ENCODE assay signal across 7 cellular contexts in the genomic region with DNA sequence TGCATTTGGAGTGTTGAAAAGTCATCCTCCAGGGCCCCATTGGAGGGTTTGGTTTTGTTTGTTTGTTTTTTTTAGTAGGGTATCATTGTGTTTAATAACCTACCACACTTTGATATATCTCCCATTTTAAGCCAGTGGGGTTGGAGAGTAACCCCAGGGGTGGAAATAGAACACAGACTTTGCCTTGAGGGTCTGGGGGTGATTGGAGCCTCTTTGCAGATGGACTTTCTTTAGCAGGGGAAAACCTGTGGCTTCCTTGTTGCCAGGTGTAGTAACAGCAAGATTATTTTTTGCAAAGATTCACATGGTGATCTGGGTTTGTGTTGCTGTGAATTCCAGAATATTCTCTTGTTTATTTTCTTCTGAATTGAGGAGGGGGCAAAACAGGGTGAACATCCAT. TPM values are rescaled to one million over a fixed set of nuclear protein-coding genes. Genes with fewer than 3 reads are reported as not detected.
A peak's percentile ranks its signal among the peaks of the same experiment; 100 is the strongest.
DNase-seq lines count a peak whose midpoint lies in the region; ATAC-seq and TF ChIP-seq lines count a peak whose summit lies in the region.

No MANE protein-coding gene starts in this region.

- peak overlapping the region; percentile 95 for H3K4me3 Mint-ChIP-seq in HFFc6
- peak overlapping the region; percentile 94 for H3K4me3 Mint-ChIP-seq in activated CD4-positive, alpha-beta memory T cell treated with anti-CD3 and anti-CD28 coated beads, Interleukin-2, amount 10 ng/mL, durations not matched to agents 7 days and 5 days
- peak overlapping the region; percentile 98 for H3K4me3 Mint-ChIP-seq in stimulated activated memory B cell treated with anti-CD40 and anti-IgM and Interleukin-4, amounts not matched to agents 10 μg/mL and 1 μg/mL and 100 μg/mL, for 72 hours

- H3K27me3 ChIP-seq in iPS DF 6.9 (ENCODE audit: control insufficient read depth, insufficient read depth, low read length) = no peaks in the 10 kb centered on the region

- no peak overlapping the region for H3K27ac ChIP-seq in iPS DF 6.9 (ENCODE audit: low read length)

- H3K4me1 Mint-ChIP-seq in HFFc6 (ENCODE audit: low read depth) = peaks cover 57% of the 10 kb centered on the region
- peaks cover 46% of the 10 kb centered on the region for H3K4me1 Mint-ChIP-seq in activated CD4-positive, alpha-beta memory T cell treated with anti-CD3 and anti-CD28 coated beads, Interleukin-2, amount 10 ng/mL, durations not matched to agents 7 days and 5 days
- H3K4me1 Mint-ChIP-seq in stimulated activated memory B cell treated with anti-CD40 and anti-IgM and Interleukin-4, amounts not matched to agents 10 μg/mL and 1 μg/mL and 100 μg/mL, for 72 hours = peaks cover 70% of the 10 kb centered on the region

- POLR2A ChIA-PET in activated CD4-positive, alpha-beta memory T cell treated with anti-CD3 and anti-CD28 coated beads, Interleukin-2, amount 10 ng/mL, durations not matched to agents 7 days and 5 days (lab: Charles Lee) = interaction anchor here (1.1 to 3.0 kb wide), 10 partner anchors 9 to 82 kb away, joined by 3 to 52 read pairs (median 4); a partner anchor contains a TSS
- POLR2A ChIA-PET in GM10248 (lab: Yijun Ruan, JAX) = interaction anchor here (1.1 kb wide), 1 partner anchor 9 kb away, joined by 3 read pairs; no protein-coding TSS in a partner anchor

- ATAC-seq in stimulated activated memory B cell treated with anti-CD40 and anti-IgM and Interleukin-4, amounts not matched to agents 10 μg/mL and 1 μg/mL and 100 μg/mL, for 72 hours = no peak
- ATAC-seq in GM19467 (IDR thresholded peaks at IDR 0.05; ENCODE audit: unreplicated experiment) = no peak

- no peaks in the 10 kb centered on the region for H3K9me3 ChIP-seq in iPS DF 6.9 (ENCODE audit: control insufficient read depth, insufficient read depth, low read length)

- peaks cover 21% of the 10 kb centered on the region for H3K36me3 Mint-ChIP-seq in HFFc6 (ENCODE audit: low read depth)
- peaks cover 25% of the 10 kb centered on the region for H3K36me3 Mint-ChIP-seq in activated CD4-positive, alpha-beta memory T cell treated with anti-CD3 and anti-CD28 coated beads, Interleukin-2, amount 10 ng/mL, durations not matched to agents 7 days and 5 days (ENCODE audit: low read depth)
- peaks cover 6% of the 10 kb centered on the region for H3K36me3 Mint-ChIP-seq in stimulated activated memory B cell treated with anti-CD40 and anti-IgM and Interleukin-4, amounts not matched to agents 10 μg/mL and 1 μg/mL and 100 μg/mL, for 72 hours

- no peaks in the 10 kb centered on the region for H3K9me3 Mint-ChIP-seq in HFFc6
- H3K9me3 Mint-ChIP-seq in activated CD4-positive, alpha-beta memory T cell treated with anti-CD3 and anti-CD28 coated beads, Interleukin-2, amount 10 ng/mL, durations not matched to agents 7 days and 5 days = no peaks in the 10 kb centered on the region
- H3K9me3 Mint-ChIP-seq in stimulated activated memory B cell treated with anti-CD40 and anti-IgM and Interleukin-4, amounts not matched to agents 10 μg/mL and 1 μg/mL and 100 μg/mL, for 72 hours = no peaks in the 10 kb centered on the region

- H3K27ac Mint-ChIP-seq in HFFc6 = peak overlapping the region; percentile 93
- peak overlapping the region; percentile 92 for H3K27ac Mint-ChIP-seq in activated CD4-positive, alpha-beta memory T cell treated with anti-CD3 and anti-CD28 coated beads, Interleukin-2, amount 10 ng/mL, durations not matched to agents 7 days and 5 days
- H3K27ac Mint-ChIP-seq in stimulated activated memory B cell treated with anti-CD40 and anti-IgM and Interleukin-4, amounts not matched to agents 10 μg/mL and 1 μg/mL and 100 μg/mL, for 72 hours = peak overlapping the region; percentile 94

- DNase-seq in HFFc6 (no peak), iPS DF 6.9 (ENCODE audit: low read depth, low spot score) (no peak), SK-N-DZ (ENCODE audit: low spot score) (no peak), GM10248 (ENCODE audit: extremely low spot score) (no peak)
- DNase-seq in activated CD4-positive, alpha-beta memory T cell treated with anti-CD3 and anti-CD28 coated beads, Interleukin-2, amount 10 ng/mL, durations not matched to agents 7 days and 5 days = no peak

- CTCF ChIA-PET in activated CD4-positive, alpha-beta memory T cell treated with anti-CD3 and anti-CD28 coated beads, Interleukin-2, amount 10 ng/mL, durations not matched to agents 7 days and 5 days (lab: Charles Lee) = no interaction called here
- CTCF ChIA-PET in GM10248 (lab: Yijun Ruan, JAX) = interaction anchor here (1.1 kb wide), 2 partner anchors 16 to 76 kb away, joined by 3 to 4 read pairs; no protein-coding TSS in a partner anchor

- 0 out of 2 replicates have a peak, but pooled peaks cover 2% of the 10 kb centered on the region for H3K4me1 ChIP-seq in iPS DF 6.9 (ENCODE audit: control insufficient read depth, insufficient read depth, low read length)

- peaks cover 3% of the 10 kb centered on the region; the same call in 1 of the 2 replicates for H3K27me3 Mint-ChIP-seq in HFFc6 (ENCODE audit: insufficient read depth)
- no peaks in the 10 kb centered on the region for H3K27me3 Mint-ChIP-seq in activated CD4-positive, alpha-beta memory T cell treated with anti-CD3 and anti-CD28 coated beads, Interleukin-2, amount 10 ng/mL, durations not matched to agents 7 days and 5 days
- H3K27me3 Mint-ChIP-seq in stimulated activated memory B cell treated with anti-CD40 and anti-IgM and Interleukin-4, amounts not matched to agents 10 μg/mL and 1 μg/mL and 100 μg/mL, for 72 hours = no peaks in the 10 kb centered on the region

- H3K4me3 ChIP-seq in iPS DF 6.9 (ENCODE audit: low read length) = peak overlapping the region; percentile 83; the same call in 1 of the 2 replicates

- TF ChIP-seq CTCF in HFFc6 (IDR thresholded peaks at IDR 0.05) = no peak
- no peak for TF ChIP-seq CTCF in GM10248 (IDR thresholded peaks at IDR 0.05; ENCODE audit: control extremely low read depth, extremely low read depth, low read depth, missing control alignments)

- H3K36me3 ChIP-seq in iPS DF 6.9 (ENCODE audit: control insufficient read depth, insufficient read depth, low read length) = no peaks in the 10 kb centered on the region

RNA-seq across cellular contexts. Expression of a gene that starts 1.5 kb away (rescaled TPM):
- total RNA-seq in HFFc6 (2021; fragmentation: NEBNext Ultra II Directional; extraction: Animal tissue kit (Norgen Biotek cat#: 25700)) = 10 to 100 TPM; 49.3 to 63.6 (median 57.1) TPM
- total RNA-seq in activated CD4-positive, alpha-beta memory T cell treated with anti-CD3 and anti-CD28 coated beads, Interleukin-2, amount 10 ng/mL, durations not matched to agents 7 days and 5 days = 10 to 100 TPM; 41.4 to 44.2 TPM
- polyA plus RNA-seq in SK-N-DZ (2014; cell fraction: cytosol; rRNA removed) = 17.3 and 21.3 TPM in 2 replicates
- 12.6 and 19.8 TPM in 2 replicates for polyA plus RNA-seq in SK-N-DZ (2014; cell fraction: nucleus; rRNA removed)
